10 cellular contexts compared by ENCODE assay signal in genomic region chr2:189222440-189222839, GRCh38. TPM values are rescaled to one million over a fixed set of nuclear protein-coding genes. Genes with fewer than 3 reads are reported as not detected.
A peak's percentile ranks its signal among the peaks of the same experiment; 100 is the strongest.
DNase-seq lines count a peak whose midpoint lies in the region; ATAC-seq, FAIRE-seq and TF ChIP-seq lines count a peak whose summit lies in the region.
"Had no signal": no experiment of that assay in that cellular context is flagged by ENCODE, and none has a peak within 500 bp of the region (broad histone marks: within the 10 kb centered on the region; RNA-seq: fewer than 3 reads in every experiment).

No MANE protein-coding gene starts in this region.

- H3K27me3 ChIP-seq in SJSA1 (replicated peaks): no peaks in the 10 kb centered on the region
- no peaks in the 10 kb centered on the region for H3K27me3 ChIP-seq in foreskin keratinocyte
- no peaks in the 10 kb centered on the region for H3K27me3 ChIP-seq in testis
- H3K27me3 ChIP-seq: neutrophil had no signal

- WGBS in testis, 2 donors: 45 to 53% methylated on average over 3 of the region's 3 CpGs

- TF ChIP-seq CTCF in foreskin keratinocyte (conservative IDR thresholded peaks at IDR 0.05): no peak
- TF ChIP-seq CTCF in testis (IDR thresholded peaks at IDR 0.05): no peak

- no peak overlapping the region for H3K4me3 ChIP-seq in SJSA1
- no peak overlapping the region for H3K4me3 ChIP-seq in skeletal muscle cell (ENCODE audit: low read depth, low read length)
- H3K4me3 ChIP-seq in testis: no peak overlapping the region

- DNase-seq in HTR-8/SVneo (ENCODE audit: insufficient read length, low spot score) (peak; percentile 13), SJSA1 (ENCODE audit: low read depth in 1 of 2, low spot score in 2 of 2) (peak in 1 of 2 experiments; percentile 23), foreskin keratinocyte (peak in 1 of 2 donors; percentile 15), skeletal muscle cell (ENCODE audit: low read depth) (peak; percentile 42), anterior cingulate cortex (lab: John Stamatoyannopoulos, UW) (no peak), NCI-H187 treated with DMSO at 0.1 percent for 48 hours (lab: John Stamatoyannopoulos, UW) (no peak), testis (no peak)
- DNase-seq in activated CD8-positive, alpha-beta memory T cell treated with anti-CD3 and anti-CD28 coated beads, Interleukin-2, amount 50 U/mL, for 4 hours: no peak
- DNase-seq: caudate nucleus had no signal

- H3K27ac ChIP-seq in SJSA1 (peak overlapping the region; percentile 19; the same call in 1 of the 2 replicates), foreskin keratinocyte (no peak overlapping the region), testis (no peak overlapping the region)
- H3K27ac ChIP-seq: neutrophil had no signal

- ATAC-seq in foreskin keratinocyte: peak; percentile 32

- H3K9me3 ChIP-seq in SJSA1 (replicated peaks): no peaks in the 10 kb centered on the region
- H3K9me3 ChIP-seq in testis: no peaks in the 10 kb centered on the region
- H3K9me3 ChIP-seq: neutrophil had no signal

- H3K36me3 ChIP-seq in SJSA1 (no peaks in the 10 kb centered on the region), testis (ENCODE audit: low read depth, missing control alignments) (no peaks in the 10 kb centered on the region)
- H3K36me3 ChIP-seq: neutrophil had no signal

- no peak for TF ChIP-seq POLR2A in testis (IDR thresholded peaks at IDR 0.05)

- intact Hi-C loops in testis (cut with DNase I; ENCODE audit: low total_unique reads): no loop called here

- peaks cover 30% of the 10 kb centered on the region for H3K4me1 ChIP-seq in SJSA1 (replicated peaks)
- H3K4me1 ChIP-seq in foreskin keratinocyte: peaks cover 18% of the 10 kb centered on the region
- H3K4me1 ChIP-seq in testis: no peaks in the 10 kb centered on the region

- FAIRE-seq in HTR-8/SVneo (lab: Jason Lieb, UNC): no peak

RNA-seq across cellular contexts. Expression of gene COL5A2, which starts 42.9 kb away (rescaled TPM):
- total RNA-seq in SJSA1 (2014; rRNA removed; shearing (Covaris generic)): 917 and 1,030 TPM in 2 replicates
- 16.8 and 22.7 TPM in 2 replicates for total RNA-seq in foreskin keratinocyte
- polyA plus RNA-seq in foreskin keratinocyte: 4.5 and 4.8 TPM in 2 replicates
- 10 to 100 TPM; 12.9 to 15.7 TPM for total RNA-seq in testis
- 24.7 TPM for polyA plus RNA-seq in testis (ENCODE audit: insufficient read depth, low read depth, low replicate concordance)

Comparison
In these comparisons a context has a peak if more than half of its experiments do, and no peak if none do; other contexts are left out.
1. DNase-seq: peak in HTR-8/SVneo (single experiment) and skeletal muscle cell (single experiment); none in anterior cingulate cortex (0 of 58), NCI-H187 treated with DMSO at 0.1 percent for 48 hours (single experiment), activated CD8-positive, alpha-beta memory T cell treated with anti-CD3 and anti-CD28 coated beads, Interleukin-2, amount 50 U/mL, for 4 hours (single experiment) and testis (single experiment).
2. RNA of gene COL5A2, which starts 42.9 kb away (total RNA-seq): 917 to 1,030 TPM in SJSA1; 16.8 to 22.7 TPM in foreskin keratinocyte and 12.9 to 15.7 TPM in testis; every median in the first group is over 10 times any median in the second.